12 cellular contexts compared by ENCODE assay signal in genomic region chr17:14747576-14747940, GRCh38.
"Had no signal": no experiment of that assay in that cellular context is flagged by ENCODE, and none has a peak within 500 bp of the region (broad histone marks: within the 10 kb centered on the region; RNA-seq: fewer than 3 reads in every experiment).

No MANE protein-coding gene starts in this region.

- H3K9me3 ChIP-seq: gastrocnemius medialis, tibial artery had no signal

- H3K36me3 ChIP-seq: brain microvascular endothelial cell, gastrocnemius medialis, tibial artery had no signal

- DNase-seq: activated CD4-positive, alpha-beta T cell treated with anti-CD3 and anti-CD28 coated beads, Interleukin-2, amount 50 U/mL, for 48 hours; activated CD4-positive, CD25-positive, alpha-beta regulatory T cell treated with anti-CD3 and anti-CD28 coated beads, Interleukin-2, amount 50 U/mL, for 72 hours; activated effector memory CD4-positive, alpha-beta T cell treated with anti-CD3 and anti-CD28 coated beads, Interleukin-2, amount 50 U/mL, for 16 hours; activated T-cell treated with anti-CD3 and anti-CD28 coated beads, Interleukin-2, amount 50 U/mL, for 4 hours; brain microvascular endothelial cell; dermis blood vessel endothelial cell; erythroblast; gastrocnemius medialis; left ventricle myocardium superior; right cardiac atrium; stimulated activated CD4-positive, alpha-beta T cell treated with anti-CD3 and anti-CD28 coated beads, Interleukin-1b, Interleukin-23, amount 100 ng/mL, for 48 hours; tibial artery had no signal

- H3K4me1 ChIP-seq: gastrocnemius medialis, tibial artery had no signal

- H3K4me3 ChIP-seq: gastrocnemius medialis, tibial artery had no signal

- H3K27ac ChIP-seq: brain microvascular endothelial cell, gastrocnemius medialis, tibial artery had no signal
